ENCODE assay signal across 8 cellular contexts in genomic region chr6:37699138-37699766, GRCh38. TPM values are rescaled to one million over a fixed set of nuclear protein-coding genes. Genes with fewer than 3 reads are reported as not detected.
DNase-seq lines count a peak whose midpoint lies in the region; ATAC-seq, FAIRE-seq and TF ChIP-seq lines count a peak whose summit lies in the region.

No MANE protein-coding gene starts in this region.

- H3K27ac ChIP-seq in astrocyte (ENCODE audit: low read depth, low read length) = no peak overlapping the region
- no peak overlapping the region for H3K27ac ChIP-seq in lung (ENCODE audit: low read depth in 1 of 2, low read length in 1 of 2)

- intact Hi-C loops in Calu3 (cut with micrococcal nuclease; ENCODE audit: unreplicated experiment) = loop anchor here (10.0 kb wide), 2 partner anchors 316 to 796 kb away; no protein-coding TSS in a partner anchor

- CTCF ChIA-PET in Calu3 (lab: Charles Lee) = interaction anchor here (1.1 to 1.5 kb wide), 2 partner anchors 163 to 256 kb away, joined by 4 to 8 read pairs; no protein-coding TSS in a partner anchor

- H3K4me3 ChIP-seq in astrocyte (ENCODE audit: insufficient read depth, low read depth, low read length) (peak overlapping the region; percentile 71), lung (peak overlapping the region; percentile 50)

- H2AFZ ChIP-seq in astrocyte (ENCODE audit: low read depth, low read length) = peak overlapping the region; percentile 58

- H3K36me3 Mint-ChIP-seq in Calu3 (ENCODE audit: insufficient read depth, unreplicated experiment) = peaks cover 39% of the 10 kb centered on the region
- no peaks in the 10 kb centered on the region for H3K36me3 Mint-ChIP-seq in astrocyte (ENCODE audit: low read depth, unreplicated experiment)

- ATAC-seq in lung (ENCODE audit: insufficient read depth, low FRiP score) (no peak), GM18861 (IDR thresholded peaks at IDR 0.05; ENCODE audit: unreplicated experiment) (no peak)

- H3K4me2 ChIP-seq in astrocyte (ENCODE audit: low read length) = peak overlapping the region; percentile 100

- H3K9me3 Mint-ChIP-seq in Calu3 (ENCODE audit: low read depth, unreplicated experiment) = no peaks in the 10 kb centered on the region
- no peaks in the 10 kb centered on the region for H3K9me3 Mint-ChIP-seq in astrocyte (ENCODE audit: unreplicated experiment)

- no peak for FAIRE-seq in astrocyte (lab: Jason Lieb, UNC)

- H3K4me1 ChIP-seq in astrocyte (ENCODE audit: insufficient read depth, low read length) (peaks cover 19% of the 10 kb centered on the region), lung (ENCODE audit: control insufficient read depth in 2 of 2, insufficient read depth in 2 of 2, low read length in 2 of 2) (peaks cover 0 to 12% of the 10 kb centered on the region in 2 donors)

- no peaks in the 10 kb centered on the region for H3K9me3 ChIP-seq in astrocyte (ENCODE audit: insufficient read depth, low read depth, low read length)
- no peaks in the 10 kb centered on the region for H3K9me3 ChIP-seq in lung (ENCODE audit: control insufficient read depth in 2 of 2, insufficient read depth in 1 of 2, low read length in 1 of 2)

- H3K4me1 Mint-ChIP-seq in Calu3 (ENCODE audit: low read depth, unreplicated experiment) (peaks cover 25% of the 10 kb centered on the region), astrocyte (ENCODE audit: low read depth, unreplicated experiment) (peaks cover 4% of the 10 kb centered on the region)

- H3K79me2 ChIP-seq in astrocyte (ENCODE audit: insufficient read depth, low read length) = peaks cover 19% of the 10 kb centered on the region

- WGBS in lung, 2 donors = 23 to 24% methylated on average over 32 of the region's 32 CpGs

- no peak overlapping the region for H3K27ac Mint-ChIP-seq in Calu3 (ENCODE audit: unreplicated experiment)
- no peak overlapping the region for H3K27ac Mint-ChIP-seq in astrocyte (ENCODE audit: unreplicated experiment)

- peak; percentile 85 for DNase-seq in Calu3
- peak; percentile 85 for DNase-seq in NCI-H146 treated with DMSO at 0.1 percent for 48 hours (lab: John Stamatoyannopoulos, UW; ENCODE audit: unreplicated experiment)
- no peak for DNase-seq in astrocyte (ENCODE audit: low read depth)
- DNase-seq in lung (ENCODE audit: low spot score) = no peak
- no peak for DNase-seq in kidney tubule cell (ENCODE audit: low spot score)
- DNase-seq in NOMO-1 treated with dmso at 0.1 percent for 144 hours (lab: John Stamatoyannopoulos, UW; ENCODE audit: unreplicated experiment) = no peak
- no peak for DNase-seq in SHP77 (lab: John Stamatoyannopoulos, UW)

- H3K27me3 ChIP-seq in astrocyte (ENCODE audit: insufficient read depth, low read length) (peaks cover 14% of the 10 kb centered on the region), lung (ENCODE audit: control insufficient read depth, insufficient read depth) (no peaks in the 10 kb centered on the region)

- H3K9ac ChIP-seq in astrocyte (ENCODE audit: low read length) = peak overlapping the region; percentile 79

- TF ChIP-seq CTCF in Calu3 (IDR thresholded peaks at IDR 0.05; ENCODE audit: unreplicated experiment) = no peak
- no peak for TF ChIP-seq CTCF in astrocyte (IDR thresholded peaks at IDR 0.05; ENCODE audit: insufficient read depth, low read depth, low read length)
- no peak for TF ChIP-seq CTCF in lung (IDR thresholded peaks at IDR 0.05; ENCODE audit: control extremely low read depth, extremely low read depth)

- BruUV-seq in Calu3 (replicated peaks; lab: Mats Ljungman, UMichigan) = no TSS peak

- H3K4me3 Mint-ChIP-seq in Calu3 (ENCODE audit: low read depth, unreplicated experiment) = peak overlapping the region; percentile 81
- H3K4me3 Mint-ChIP-seq in astrocyte (ENCODE audit: unreplicated experiment) = peak overlapping the region; percentile 80

- H3K36me3 ChIP-seq in astrocyte (ENCODE audit: insufficient read depth, low read length) (no peaks in the 10 kb centered on the region), lung (ENCODE audit: control insufficient read depth in 2 of 2, insufficient read depth in 2 of 2, low read length in 2 of 2) (no peaks in the 10 kb centered on the region)

- H4K20me1 ChIP-seq in astrocyte (ENCODE audit: insufficient read depth, low read length) = peaks cover 18% of the 10 kb centered on the region

- peaks cover 78% of the 10 kb centered on the region for H3K27me3 Mint-ChIP-seq in Calu3 (ENCODE audit: unreplicated experiment)
- H3K27me3 Mint-ChIP-seq in astrocyte (ENCODE audit: low read depth, unreplicated experiment) = peaks cover 32% of the 10 kb centered on the region

RNA-seq across cellular contexts. Expression of gene MDGA1, which starts 1.6 kb away (rescaled TPM):
- total RNA-seq in Calu3 (2022) (7.0 and 7.2 TPM in 2 replicates), astrocyte (5.5 and 5.9 TPM in 2 replicates), lung (1 to 10 TPM; 1.0 to 4.6 TPM)
- 1 to 10 TPM in 1 of 2 donors, under 1 TPM in 1; 0.90 to 2.1 TPM for polyA plus RNA-seq in lung

Comparison
In these comparisons a context has a peak if more than half of its experiments do, and no peak if none do; other contexts are left out.
1. DNase-seq: peak in Calu3 (single experiment) and NCI-H146 treated with DMSO at 0.1 percent for 48 hours (single experiment); none in astrocyte (single experiment), lung (single experiment), kidney tubule cell (single experiment), NOMO-1 treated with dmso at 0.1 percent for 144 hours (single experiment) and SHP77 (0 of 2).